In genomic region chr20:31713312-31714049, GRCh38 we compare ENCODE assay signal across 8 cellular contexts. TPM values are rescaled to one million over a fixed set of nuclear protein-coding genes. Genes with fewer than 3 reads are reported as not detected.
DNase-seq lines count a peak whose midpoint lies in the region; ATAC-seq and TF ChIP-seq lines count a peak whose summit lies in the region.

No MANE protein-coding gene starts in this region.

- H3K27ac ChIP-seq in GM23338 (ENCODE audit: low read depth) (peak overlapping the region; percentile 82), gastroesophageal sphincter (peak overlapping the region; percentile 93 to 100 (median 96))

- peak overlapping the region; percentile 89 for H3K27ac Mint-ChIP-seq in GM23338
- peak overlapping the region; percentile 88 for H3K27ac Mint-ChIP-seq in activated CD4-positive, alpha-beta memory T cell treated with anti-CD3 and anti-CD28 coated beads for 36 hours

- TF ChIP-seq POLR2A in gastroesophageal sphincter (IDR thresholded peaks at IDR 0.05) = no peak

- 19 to 29% methylated on average over 5 to 8 of the region's 8 CpGs for whole genome bisulfite sequencing in gastroesophageal sphincter (ENCODE audit: low coverage in 1 of 2), 2 donors

- TF ChIP-seq EP300 in gastroesophageal sphincter (IDR thresholded peaks at IDR 0.05) = no peak

- H3K4me3 ChIP-seq in GM23338 = peak overlapping the region; percentile 39
- H3K4me3 ChIP-seq in gastroesophageal sphincter = peak overlapping the region; percentile 31 to 38

- peak overlapping the region; percentile 57 for H3K4me3 Mint-ChIP-seq in GM23338
- peak overlapping the region; percentile 24 for H3K4me3 Mint-ChIP-seq in activated CD4-positive, alpha-beta memory T cell treated with anti-CD3 and anti-CD28 coated beads for 36 hours

- TF ChIP-seq CTCF in GM23338 (conservative IDR thresholded peaks at IDR 0.05; ENCODE audit: low read depth in 2 of 2) (no peak), gastroesophageal sphincter (IDR thresholded peaks at IDR 0.05) (peak in 1 of 4 experiments; percentile 9)

- H3K27me3 ChIP-seq in GM23338 (ENCODE audit: insufficient read depth) (no peaks in the 10 kb centered on the region), gastroesophageal sphincter (no peaks in the 10 kb centered on the region)

- H3K36me3 ChIP-seq in GM23338 (ENCODE audit: insufficient read depth) = peaks cover 11% of the 10 kb centered on the region
- peaks cover 0 to 24% of the 10 kb centered on the region in 2 donors for H3K36me3 ChIP-seq in gastroesophageal sphincter

- H3K4me2 ChIP-seq in GM23338 = peak overlapping the region; percentile 74

- H4K20me1 ChIP-seq in GM23338 (replicated peaks; ENCODE audit: insufficient read depth) = peaks cover 3% of the 10 kb centered on the region; the same call in 1 of the 2 replicates

- H3K4me1 Mint-ChIP-seq in GM23338 = peaks cover 68% of the 10 kb centered on the region
- H3K4me1 Mint-ChIP-seq in activated CD4-positive, alpha-beta memory T cell treated with anti-CD3 and anti-CD28 coated beads for 36 hours (ENCODE audit: low read depth) = peaks cover 88% of the 10 kb centered on the region

- POLR2A ChIA-PET in activated CD4-positive, alpha-beta memory T cell treated with anti-CD3 and anti-CD28 coated beads for 36 hours (lab: Charles Lee) = interaction anchor here (1.0 kb wide), 1 partner anchor 10 kb away, joined by 3 read pairs; no protein-coding TSS in a partner anchor

- H3K4me1 ChIP-seq in GM23338 (ENCODE audit: insufficient read depth) (peaks cover 74% of the 10 kb centered on the region), gastroesophageal sphincter (peaks cover 36 to 98% (median 76%) of the 10 kb centered on the region in 3 donors)

- ATAC-seq in GM23338 = peak; percentile 4; the same call in 2 of the 3 replicates
- ATAC-seq in gastroesophageal sphincter = peak; percentile 80
- ATAC-seq in GM21381 (IDR thresholded peaks at IDR 0.05; ENCODE audit: unreplicated experiment) = no peak

- H2AFZ ChIP-seq in GM23338 = no peak overlapping the region

- H3K9me3 Mint-ChIP-seq in GM23338 = no peaks in the 10 kb centered on the region
- H3K9me3 Mint-ChIP-seq in activated CD4-positive, alpha-beta memory T cell treated with anti-CD3 and anti-CD28 coated beads for 36 hours = no peaks in the 10 kb centered on the region

- H3K79me2 ChIP-seq in GM23338 (replicated peaks; ENCODE audit: insufficient read depth) = peaks cover 95% of the 10 kb centered on the region

- H3K36me3 Mint-ChIP-seq in GM23338 (ENCODE audit: low read depth) = peaks cover 49% of the 10 kb centered on the region
- H3K36me3 Mint-ChIP-seq in activated CD4-positive, alpha-beta memory T cell treated with anti-CD3 and anti-CD28 coated beads for 36 hours = peaks cover 78% of the 10 kb centered on the region

- CTCF ChIA-PET in activated CD4-positive, alpha-beta memory T cell treated with anti-CD3 and anti-CD28 coated beads for 36 hours (lab: Charles Lee) = interaction anchor here (1.3 to 2.3 kb wide), 2 partner anchors 10 to 51 kb away, joined by 7 to 16 read pairs; no protein-coding TSS in a partner anchor

- H3F3A ChIP-seq in GM23338 (replicated peaks; ENCODE audit: low read depth) = peaks cover 21% of the 10 kb centered on the region; the same call in 1 of the 2 replicates

- DNase-seq in GM23338 (ENCODE audit: low spot score) (peak; percentile 71), posterior vena cava (ENCODE audit: low spot score) (peak; percentile 91), NCI-H2196 (lab: John Stamatoyannopoulos, UW; ENCODE audit: unreplicated experiment) (no peak), ecto neural progenitor cell (ENCODE audit: low spot score) (no peak), NOMO-1 treated with DMSO at 0.1 percent for 48 hours (lab: John Stamatoyannopoulos, UW; ENCODE audit: unreplicated experiment) (no peak)
- DNase-seq in activated CD4-positive, alpha-beta memory T cell treated with anti-CD3 and anti-CD28 coated beads for 36 hours = no peak

- H3K9me2 ChIP-seq in GM23338 (ENCODE audit: insufficient read depth) = no peaks in the 10 kb centered on the region

- no peaks in the 10 kb centered on the region for H3K27me3 Mint-ChIP-seq in GM23338 (ENCODE audit: insufficient read depth, low read depth, poor library complexity)
- no peaks in the 10 kb centered on the region for H3K27me3 Mint-ChIP-seq in activated CD4-positive, alpha-beta memory T cell treated with anti-CD3 and anti-CD28 coated beads for 36 hours

- intact Hi-C loops in activated CD4-positive, alpha-beta memory T cell treated with anti-CD3 and anti-CD28 coated beads for 36 hours (cut with micrococcal nuclease) = no loop called here
- intact Hi-C loops in posterior vena cava (cut with DNase I) = no loop called here

- H3K9me3 ChIP-seq in gastroesophageal sphincter = no peaks in the 10 kb centered on the region

TF ChIP-seq in GM23338, 12 proteins besides CTCF, POLR2A, EP300 and RAD21:
- TF ChIP-seq ZNF114 (CRISPR knock-in tag; IDR thresholded peaks at IDR 0.05) = no peak
- TF ChIP-seq NANOG (IDR thresholded peaks at IDR 0.05; ENCODE audit: borderline replicate concordance) = no peak
- TF ChIP-seq ZNF331 (CRISPR knock-in tag; IDR thresholded peaks at IDR 0.05; ENCODE audit: low read depth) = no peak
- TF ChIP-seq EZH2phosphoT487 (IDR thresholded peaks at IDR 0.05; ENCODE audit: unreplicated experiment) = no peak
- no peak for TF ChIP-seq EZH2 (IDR thresholded peaks at IDR 0.05; ENCODE audit: low read depth, unreplicated experiment)

RNA-seq across cellular contexts. Expression of gene BCL2L1, which starts 9.2 kb away (rescaled TPM):
- 108 and 110 TPM in 2 replicates for total RNA-seq in GM23338 (2014; rRNA removed; shearing (Covaris generic))
- polyA plus RNA-seq in GM23338 (2016; fragmentation: Nextera tagmentation; extraction: Ambion mirVana) = 39.9 and 42.4 TPM in 2 replicates
- 100 to 1,000 TPM; 126 to 129 TPM for total RNA-seq in activated CD4-positive, alpha-beta memory T cell treated with anti-CD3 and anti-CD28 coated beads for 36 hours
- total RNA-seq in gastroesophageal sphincter (100 to 1,000 TPM in 3 of 4 donors, 10 to 100 TPM in 1; 71.9 to 171 (median 135) TPM), posterior vena cava (10 to 100 TPM; 65.4 to 76.0 TPM)

RNA-seq across cellular contexts. Expression of gene TPX2, which starts 25.6 kb away (rescaled TPM):
- total RNA-seq in GM23338 (2014; rRNA removed; shearing (Covaris generic)) = 148 and 159 TPM in 2 replicates
- polyA plus RNA-seq in GM23338 (2016; fragmentation: Nextera tagmentation; extraction: Ambion mirVana) = 94.1 and 101 TPM in 2 replicates
- total RNA-seq in activated CD4-positive, alpha-beta memory T cell treated with anti-CD3 and anti-CD28 coated beads for 36 hours = 100 to 1,000 TPM; 149 TPM
- total RNA-seq in gastroesophageal sphincter = 1 to 10 TPM in 1 of 4 donors, under 1 TPM in 3; 0.13 to 1.4 (median 0.74) TPM
- under 1 TPM; 0.76 to 0.88 TPM for total RNA-seq in posterior vena cava

Comparison
In these comparisons a context has a peak if more than half of its experiments do, and no peak if none do; other contexts are left out.
1. DNase-seq: peak in GM23338 (single experiment) and posterior vena cava (single experiment); none in activated CD4-positive, alpha-beta memory T cell treated with anti-CD3 and anti-CD28 coated beads for 36 hours (single experiment), NCI-H2196 (single experiment), ecto neural progenitor cell (single experiment) and NOMO-1 treated with DMSO at 0.1 percent for 48 hours (single experiment).
2. RNA of gene TPX2, which starts 25.6 kb away (total RNA-seq): 148 to 159 TPM in GM23338 and 149 TPM in activated CD4-positive, alpha-beta memory T cell treated with anti-CD3 and anti-CD28 coated beads for 36 hours; 0.76 to 0.88 TPM in posterior vena cava and 0.13 to 1.4 TPM in gastroesophageal sphincter; every median in the first group is over 10 times any median in the second.